ENCODE assay signal across 13 cellular contexts in genomic region chr10:101969496-101969895, GRCh38.
DNase-seq lines count a peak whose midpoint lies in the region; ATAC-seq and TF ChIP-seq lines count a peak whose summit lies in the region.
"Had no signal": no experiment of that assay in that cellular context is flagged by ENCODE, and none has a peak within 500 bp of the region (broad histone marks: within the 10 kb centered on the region; RNA-seq: fewer than 3 reads in every experiment).

No MANE protein-coding gene starts in this region.

- no peak for ATAC-seq in natural killer cell treated with Interleukin-12 subunit alpha and Interleukin-12 subunit beta and Interleukin-15 and Interleukin-18, amount 100 ng/mL, for 72 hours
- no peak for ATAC-seq in natural killer cell
- ATAC-seq in activated naive CD8-positive, alpha-beta T cell treated with anti-CD3 and anti-CD28 coated beads, Interleukin-2, amount 50 U/mL, for 24 hours, result no peak
- no peak for ATAC-seq in HG02759 (IDR thresholded peaks at IDR 0.05; ENCODE audit: unreplicated experiment)
- ATAC-seq: left lobe of liver had no signal

- no peaks in the 10 kb centered on the region for H3K36me3 Mint-ChIP-seq in natural killer cell treated with Interleukin-12 subunit alpha and Interleukin-12 subunit beta and Interleukin-15 and Interleukin-18, amount 100 ng/mL, for 72 hours
- no peaks in the 10 kb centered on the region for H3K36me3 Mint-ChIP-seq in natural killer cell
- H3K36me3 Mint-ChIP-seq in IgD-negative memory B cell, result peaks cover 15% of the 10 kb centered on the region
- H3K36me3 Mint-ChIP-seq in activated naive CD8-positive, alpha-beta T cell treated with anti-CD3 and anti-CD28 coated beads, Interleukin-2, amount 50 U/mL, for 24 hours (ENCODE audit: low read depth), result peaks cover 18% of the 10 kb centered on the region
- peaks cover 49% of the 10 kb centered on the region for H3K36me3 Mint-ChIP-seq in activated CD4-positive, alpha-beta T cell treated with anti-CD3 and anti-CD28 coated beads, Interleukin-2, amount 10 ng/mL, durations not matched to agents 24 days and 14 days (ENCODE audit: low read depth)

- H3K4me3 Mint-ChIP-seq in natural killer cell treated with Interleukin-12 subunit alpha and Interleukin-12 subunit beta and Interleukin-15 and Interleukin-18, amount 100 ng/mL, for 72 hours, result no peak overlapping the region
- no peak overlapping the region for H3K4me3 Mint-ChIP-seq in natural killer cell
- H3K4me3 Mint-ChIP-seq in IgD-negative memory B cell, result peak overlapping the region; percentile 49 to 83 (median 66)
- no peak overlapping the region for H3K4me3 Mint-ChIP-seq in activated naive CD8-positive, alpha-beta T cell treated with anti-CD3 and anti-CD28 coated beads, Interleukin-2, amount 50 U/mL, for 24 hours
- H3K4me3 Mint-ChIP-seq in activated CD4-positive, alpha-beta T cell treated with anti-CD3 and anti-CD28 coated beads, Interleukin-2, amount 10 ng/mL, durations not matched to agents 24 days and 14 days, result no peak overlapping the region

- no peaks in the 10 kb centered on the region for H3K27me3 Mint-ChIP-seq in natural killer cell treated with Interleukin-12 subunit alpha and Interleukin-12 subunit beta and Interleukin-15 and Interleukin-18, amount 100 ng/mL, for 72 hours
- H3K27me3 Mint-ChIP-seq in natural killer cell (ENCODE audit: low read depth in 2 of 2), result no peaks in the 10 kb centered on the region
- no peaks in the 10 kb centered on the region for H3K27me3 Mint-ChIP-seq in IgD-negative memory B cell
- H3K27me3 Mint-ChIP-seq in activated naive CD8-positive, alpha-beta T cell treated with anti-CD3 and anti-CD28 coated beads, Interleukin-2, amount 50 U/mL, for 24 hours, result no peaks in the 10 kb centered on the region
- H3K27me3 Mint-ChIP-seq in activated CD4-positive, alpha-beta T cell treated with anti-CD3 and anti-CD28 coated beads, Interleukin-2, amount 10 ng/mL, durations not matched to agents 24 days and 14 days, result no peaks in the 10 kb centered on the region

- no peaks in the 10 kb centered on the region for H3K9me3 Mint-ChIP-seq in natural killer cell treated with Interleukin-12 subunit alpha and Interleukin-12 subunit beta and Interleukin-15 and Interleukin-18, amount 100 ng/mL, for 72 hours
- H3K9me3 Mint-ChIP-seq in natural killer cell (no peaks in the 10 kb centered on the region), IgD-negative memory B cell (peaks cover 0 to 1% (median 0%) of the 10 kb centered on the region in 3 donors)
- no peaks in the 10 kb centered on the region for H3K9me3 Mint-ChIP-seq in activated naive CD8-positive, alpha-beta T cell treated with anti-CD3 and anti-CD28 coated beads, Interleukin-2, amount 50 U/mL, for 24 hours
- no peaks in the 10 kb centered on the region for H3K9me3 Mint-ChIP-seq in activated CD4-positive, alpha-beta T cell treated with anti-CD3 and anti-CD28 coated beads, Interleukin-2, amount 10 ng/mL, durations not matched to agents 24 days and 14 days

- peaks cover 19% of the 10 kb centered on the region in 2 donors for H3K4me1 Mint-ChIP-seq in natural killer cell treated with Interleukin-12 subunit alpha and Interleukin-12 subunit beta and Interleukin-15 and Interleukin-18, amount 100 ng/mL, for 72 hours (ENCODE audit: low read depth in 2 of 2)
- H3K4me1 Mint-ChIP-seq in natural killer cell, result peaks cover 11 to 12% of the 10 kb centered on the region in 2 donors
- H3K4me1 Mint-ChIP-seq in IgD-negative memory B cell, result peaks cover 63 to 81% (median 71%) of the 10 kb centered on the region in 3 donors
- peaks cover 52% of the 10 kb centered on the region for H3K4me1 Mint-ChIP-seq in activated naive CD8-positive, alpha-beta T cell treated with anti-CD3 and anti-CD28 coated beads, Interleukin-2, amount 50 U/mL, for 24 hours
- H3K4me1 Mint-ChIP-seq in activated CD4-positive, alpha-beta T cell treated with anti-CD3 and anti-CD28 coated beads, Interleukin-2, amount 10 ng/mL, durations not matched to agents 24 days and 14 days, result peaks cover 37% of the 10 kb centered on the region

- peak overlapping the region; percentile 65 to 68 for H3K27ac Mint-ChIP-seq in natural killer cell treated with Interleukin-12 subunit alpha and Interleukin-12 subunit beta and Interleukin-15 and Interleukin-18, amount 100 ng/mL, for 72 hours
- H3K27ac Mint-ChIP-seq in natural killer cell (no peak overlapping the region), IgD-negative memory B cell (peak overlapping the region; percentile 84 to 93 (median 91))
- peak overlapping the region; percentile 67 for H3K27ac Mint-ChIP-seq in activated naive CD8-positive, alpha-beta T cell treated with anti-CD3 and anti-CD28 coated beads, Interleukin-2, amount 50 U/mL, for 24 hours
- no peak overlapping the region for H3K27ac Mint-ChIP-seq in activated CD4-positive, alpha-beta T cell treated with anti-CD3 and anti-CD28 coated beads, Interleukin-2, amount 10 ng/mL, durations not matched to agents 24 days and 14 days

- intact Hi-C loops in natural killer cell (cut with micrococcal nuclease), result no loop called here
- intact Hi-C loops in activated CD4-positive, alpha-beta T cell treated with anti-CD3 and anti-CD28 coated beads, Interleukin-2, amount 10 ng/mL, durations not matched to agents 24 days and 14 days (cut with micrococcal nuclease), result no loop called here

- DNase-seq in natural killer cell treated with Interleukin-12 subunit alpha and Interleukin-12 subunit beta and Interleukin-15 and Interleukin-18, amount 100 ng/mL, for 72 hours (ENCODE audit: low spot score), result no peak
- no peak for DNase-seq in natural killer cell
- no peak for DNase-seq in activated naive CD8-positive, alpha-beta T cell treated with anti-CD3 and anti-CD28 coated beads, Interleukin-2, amount 50 U/mL, for 24 hours
- DNase-seq in activated CD8-positive, alpha-beta memory T cell treated with anti-CD3 and anti-CD28 coated beads, Interleukin-2, amount 50 U/mL, for 48 hours, result no peak
- no peak for DNase-seq in activated CD4-positive, alpha-beta T cell treated with anti-CD3 and anti-CD28 coated beads, Interleukin-2, amount 10 ng/mL, durations not matched to agents 24 days and 14 days
- DNase-seq: DMS153, GM23248, NCI-H1694, NCI-H446, substantia nigra had no signal

- TF ChIP-seq CTCF in natural killer cell (IDR thresholded peaks at IDR 0.05), result no peak

Comparison
In these comparisons a context has a peak if more than half of its experiments do, and no peak if none do; other contexts are left out.
1. H3K27ac Mint-ChIP-seq: peak in natural killer cell treated with Interleukin-12 subunit alpha and Interleukin-12 subunit beta and Interleukin-15 and Interleukin-18, amount 100 ng/mL, for 72 hours (2 of 2), IgD-negative memory B cell (3 of 3) and activated naive CD8-positive, alpha-beta T cell treated with anti-CD3 and anti-CD28 coated beads, Interleukin-2, amount 50 U/mL, for 24 hours (single experiment); none in natural killer cell (0 of 2) and activated CD4-positive, alpha-beta T cell treated with anti-CD3 and anti-CD28 coated beads, Interleukin-2, amount 10 ng/mL, durations not matched to agents 24 days and 14 days (single experiment).
2. H3K4me3 Mint-ChIP-seq: peak in IgD-negative memory B cell (4 of 4); none in natural killer cell treated with Interleukin-12 subunit alpha and Interleukin-12 subunit beta and Interleukin-15 and Interleukin-18, amount 100 ng/mL, for 72 hours (single experiment), natural killer cell (single experiment), activated naive CD8-positive, alpha-beta T cell treated with anti-CD3 and anti-CD28 coated beads, Interleukin-2, amount 50 U/mL, for 24 hours (single experiment) and activated CD4-positive, alpha-beta T cell treated with anti-CD3 and anti-CD28 coated beads, Interleukin-2, amount 10 ng/mL, durations not matched to agents 24 days and 14 days (single experiment).